ENCODE assay signal across 8 cellular contexts in genomic region chr14:92603309-92604257, GRCh38.
DNase-seq lines count a peak whose midpoint lies in the region; ATAC-seq and TF ChIP-seq lines count a peak whose summit lies in the region.

No MANE protein-coding gene starts in this region.

- TF ChIP-seq POLR2A in heart left ventricle (IDR thresholded peaks at IDR 0.05): no peak

- ATAC-seq in heart left ventricle (peak; percentile 88 to 93 (median 90)), HG02588 (IDR thresholded peaks at IDR 0.05; ENCODE audit: unreplicated experiment) (no peak), GM18502 (IDR thresholded peaks at IDR 0.05; ENCODE audit: poor library complexity, unreplicated experiment) (no peak)

- H3K4me3 ChIP-seq in heart left ventricle: no peak overlapping the region

- peaks cover 34% of the 10 kb centered on the region for H3K27me3 Mint-ChIP-seq in activated naive CD4-positive, alpha-beta T cell treated with anti-CD3 and anti-CD28 coated beads, Interleukin-2, amount 10 ng/mL, durations not matched to agents 7 days and 5 days

- no peaks in the 10 kb centered on the region for H3K36me3 Mint-ChIP-seq in activated naive CD4-positive, alpha-beta T cell treated with anti-CD3 and anti-CD28 coated beads, Interleukin-2, amount 10 ng/mL, durations not matched to agents 7 days and 5 days

- peaks cover 0 to 31% (median 23%) of the 10 kb centered on the region in 12 donors for H3K4me1 ChIP-seq in heart left ventricle

- H3K4me1 Mint-ChIP-seq in activated naive CD4-positive, alpha-beta T cell treated with anti-CD3 and anti-CD28 coated beads, Interleukin-2, amount 10 ng/mL, durations not matched to agents 7 days and 5 days: peaks cover 28% of the 10 kb centered on the region

- peak overlapping the region in 7 of 12 donors; percentile 8 to 89 (median 45) for H3K27ac ChIP-seq in heart left ventricle

- 32 to 59% (median 53%) methylated on average over 8 to 14 of the region's 14 CpGs for WGBS in heart left ventricle, 4 donors

- DNase-seq in COLO668 (lab: John Stamatoyannopoulos, UW; ENCODE audit: unreplicated experiment): peak; percentile 12
- peak; percentile 69 for DNase-seq in NCI-H1694 treated with DMSO at 0.1 percent for 48 hours (lab: John Stamatoyannopoulos, UW)
- peak; percentile 76 for DNase-seq in activated naive CD4-positive, alpha-beta T cell treated with anti-CD3 and anti-CD28 coated beads, Interleukin-2, amount 10 ng/mL, durations not matched to agents 7 days and 5 days
- DNase-seq in heart left ventricle: peak in 4 of 5 donors; percentile 50 to 74 (median 64)
- peak; percentile 38 for DNase-seq in stimulated activated CD4-positive, alpha-beta T cell treated with anti-CD3 and anti-CD28 coated beads, Interleukin-1b, Interleukin-23, amount 100 ng/mL, for 48 hours
- DNase-seq in HuH-7 (ENCODE audit: low spot score): no peak

- CTCF ChIA-PET in activated naive CD4-positive, alpha-beta T cell treated with anti-CD3 and anti-CD28 coated beads, Interleukin-2, amount 10 ng/mL, durations not matched to agents 7 days and 5 days (lab: Charles Lee): interaction anchor here (1.3 to 3.9 kb wide), 4 partner anchors 10 to 468 kb away, joined by 5 to 11 read pairs (median 6); no protein-coding TSS in a partner anchor

- intact Hi-C loops in heart left ventricle (cut with DNase I): loop anchor here in 3 of 10 donors (5.0 to 10.0 kb wide), 4 partner anchors 74 to 469 kb away; no protein-coding TSS in a partner anchor

- H3K9me3 Mint-ChIP-seq in activated naive CD4-positive, alpha-beta T cell treated with anti-CD3 and anti-CD28 coated beads, Interleukin-2, amount 10 ng/mL, durations not matched to agents 7 days and 5 days: peaks cover 6% of the 10 kb centered on the region

- peak in 11 of 12 donors; percentile 21 to 59 (median 39) for TF ChIP-seq CTCF in heart left ventricle (IDR thresholded peaks at IDR 0.05)

- no peak overlapping the region for H3K4me3 Mint-ChIP-seq in activated naive CD4-positive, alpha-beta T cell treated with anti-CD3 and anti-CD28 coated beads, Interleukin-2, amount 10 ng/mL, durations not matched to agents 7 days and 5 days

- no peak overlapping the region for H3K27ac Mint-ChIP-seq in activated naive CD4-positive, alpha-beta T cell treated with anti-CD3 and anti-CD28 coated beads, Interleukin-2, amount 10 ng/mL, durations not matched to agents 7 days and 5 days

- H3K9me3 ChIP-seq in heart left ventricle: peaks cover 0 to 10% (median 0%) of the 10 kb centered on the region in 12 donors

- no peaks in the 10 kb centered on the region for H3K27me3 ChIP-seq in heart left ventricle

- no peaks in the 10 kb centered on the region for H3K36me3 ChIP-seq in heart left ventricle

Comparison
In these comparisons a context has a peak if more than half of its experiments do, and no peak if none do; other contexts are left out.
1. ATAC-seq: peak in heart left ventricle (4 of 4); none in HG02588 (single experiment) and GM18502 (single experiment).